ENCODE assay signal across 19 cellular contexts in genomic region chr4:85773372-85773771, GRCh38.
"Had no signal": no experiment of that assay in that cellular context is flagged by ENCODE, and none has a peak within 500 bp of the region (broad histone marks: within the 10 kb centered on the region; RNA-seq: fewer than 3 reads in every experiment).

No MANE protein-coding gene starts in this region.

- H3K4me1 Mint-ChIP-seq: activated CD8-positive, alpha-beta memory T cell treated with anti-CD3 and anti-CD28 coated beads, Interleukin-2, amount 10 ng/mL, durations not matched to agents 7 days and 5 days; activated naive CD4-positive, alpha-beta T cell treated with anti-CD3 and anti-CD28 coated beads, Interleukin-2, amount 50 U/mL, for 24 hours had no signal

- H3K36me3 ChIP-seq: breast epithelium had no signal

- H3K27ac ChIP-seq: breast epithelium, PC-9 had no signal

- H3K9me3 Mint-ChIP-seq: activated T-cell treated with anti-CD3 and anti-CD28 coated beads, Interleukin-2, amount 50 U/mL, for 24 hours; activated T-helper 1 cell treated with anti-CD3 and anti-CD28 coated beads, Interleukin-12 subunit alpha, Interleukin-12 subunit beta, Interleukin-2, Interleukin-4 antibody, amounts not matched to agents 30 ng/mL and 10 ng/mL and 1 ng/mL, durations not matched to agents 14 hours and 24 hours and 36 hours had no signal

- ATAC-seq: activated CD8-positive, alpha-beta memory T cell treated with anti-CD3 and anti-CD28 coated beads, Interleukin-2, amount 10 ng/mL, durations not matched to agents 7 days and 5 days had no signal

- H3K4me3 ChIP-seq: breast epithelium, PC-9 had no signal

- H3K9me3 ChIP-seq: breast epithelium had no signal

- H3K36me3 Mint-ChIP-seq: activated CD8-positive, alpha-beta memory T cell treated with anti-CD3 and anti-CD28 coated beads, Interleukin-2, amount 10 ng/mL, durations not matched to agents 7 days and 5 days; activated naive CD4-positive, alpha-beta T cell treated with anti-CD3 and anti-CD28 coated beads, Interleukin-2, amount 50 U/mL, for 24 hours had no signal

- H3K27me3 Mint-ChIP-seq: activated CD8-positive, alpha-beta memory T cell treated with anti-CD3 and anti-CD28 coated beads, Interleukin-2, amount 10 ng/mL, durations not matched to agents 7 days and 5 days; activated naive CD4-positive, alpha-beta T cell treated with anti-CD3 and anti-CD28 coated beads, Interleukin-2, amount 50 U/mL, for 24 hours; activated T-cell treated with anti-CD3 and anti-CD28 coated beads, Interleukin-2, amount 50 U/mL, for 24 hours had no signal

- H2AFZ ChIP-seq: PC-9 had no signal

- H3K4me2 ChIP-seq: PC-9 had no signal

- H3K4me1 ChIP-seq: breast epithelium had no signal

- H3K27ac Mint-ChIP-seq: activated CD8-positive, alpha-beta memory T cell treated with anti-CD3 and anti-CD28 coated beads, Interleukin-2, amount 10 ng/mL, durations not matched to agents 7 days and 5 days; activated naive CD4-positive, alpha-beta T cell treated with anti-CD3 and anti-CD28 coated beads, Interleukin-2, amount 50 U/mL, for 24 hours; activated T-cell treated with anti-CD3 and anti-CD28 coated beads, Interleukin-2, amount 50 U/mL, for 24 hours; activated T-helper 1 cell treated with anti-CD3 and anti-CD28 coated beads, Interleukin-12 subunit alpha, Interleukin-12 subunit beta, Interleukin-2, Interleukin-4 antibody, amounts not matched to agents 30 ng/mL and 10 ng/mL and 1 ng/mL, durations not matched to agents 14 hours and 24 hours and 36 hours had no signal

- H3K4me3 Mint-ChIP-seq: activated CD8-positive, alpha-beta memory T cell treated with anti-CD3 and anti-CD28 coated beads, Interleukin-2, amount 10 ng/mL, durations not matched to agents 7 days and 5 days; activated naive CD4-positive, alpha-beta T cell treated with anti-CD3 and anti-CD28 coated beads, Interleukin-2, amount 50 U/mL, for 24 hours; activated T-cell treated with anti-CD3 and anti-CD28 coated beads, Interleukin-2, amount 50 U/mL, for 24 hours; activated T-helper 1 cell treated with anti-CD3 and anti-CD28 coated beads, Interleukin-12 subunit alpha, Interleukin-12 subunit beta, Interleukin-2, Interleukin-4 antibody, amounts not matched to agents 30 ng/mL and 10 ng/mL and 1 ng/mL, durations not matched to agents 14 hours and 24 hours and 36 hours had no signal

- H3K27me3 ChIP-seq: breast epithelium had no signal

- DNase-seq: activated CD4-positive, alpha-beta T cell treated with anti-CD3 and anti-CD28 coated beads for 48 hours; activated CD4-positive, alpha-beta T cell treated with anti-CD3 and anti-CD28 coated beads, Interleukin-2, amount 50 U/mL, for 48 hours; activated CD4-positive, CD25-positive, alpha-beta regulatory T cell treated with anti-CD3 and anti-CD28 coated beads, Interleukin-2, amount 50 U/mL, for 72 hours; activated CD8-positive, alpha-beta memory T cell treated with anti-CD3 and anti-CD28 coated beads, Interleukin-2, amount 10 ng/mL, durations not matched to agents 7 days and 5 days; activated effector memory CD4-positive, alpha-beta T cell treated with Interleukin-2 at 50 U/mL for 16 hours; activated naive CD4-positive, alpha-beta T cell; activated T-cell treated with anti-CD3 and anti-CD28 coated beads, Interleukin-2, amount 50 U/mL, for 24 hours; aorta; central memory CD4-positive, alpha-beta T cell; Karpas-422; MM.1S; NCI-H1105; NCI-H1694 treated with DMSO at 0.1 percent for 48 hours; NCI-H2029 treated with DMSO at 0.1 percent for 48 hours; PC-9; SHP77 treated with DMSO at 0.1 percent for 48 hours had no signal
